13 cellular contexts compared by ENCODE assay signal in the genomic region with DNA sequence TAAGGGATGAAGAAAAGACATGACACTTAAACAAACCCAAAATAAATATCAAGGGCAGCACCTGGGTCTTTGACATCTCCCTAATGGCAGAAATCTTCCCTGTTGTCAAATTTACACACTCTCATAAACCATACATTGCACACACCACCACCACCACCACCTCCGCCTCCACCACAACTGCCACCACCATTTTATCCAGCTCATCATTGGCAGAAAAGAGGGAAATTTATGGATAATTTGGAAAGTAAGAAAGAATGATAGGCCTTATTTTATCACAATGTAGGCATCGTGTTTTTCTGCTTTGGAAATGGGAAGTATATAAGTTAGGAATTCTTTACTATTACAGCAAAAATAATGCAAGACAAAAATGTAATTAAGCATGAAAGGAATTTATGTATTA. TPM values are rescaled to one million over a fixed set of nuclear protein-coding genes. Genes with fewer than 3 reads are reported as not detected.
DNase-seq lines count a peak whose midpoint lies in the region; ATAC-seq and TF ChIP-seq lines count a peak whose summit lies in the region.
"Had no signal": no experiment of that assay in that cellular context is flagged by ENCODE, and none has a peak within 500 bp of the region (broad histone marks: within the 10 kb centered on the region; RNA-seq: fewer than 3 reads in every experiment).

No MANE protein-coding gene starts in this region.

- H3K4me2 ChIP-seq in DND-41 (ENCODE audit: insufficient read depth, low read length) = peak overlapping the region; percentile 65

- peak overlapping the region; percentile 57 to 89 (median 86) for H3K27ac Mint-ChIP-seq in CD14-positive monocyte
- H3K27ac Mint-ChIP-seq in activated T-helper 17 cell treated with anti-CD3 and anti-CD28 coated beads, Interleukin-2, amount 50 U/mL, for 72 hours = peak overlapping the region; percentile 46
- peak overlapping the region; percentile 73 to 89 for H3K27ac Mint-ChIP-seq in natural killer cell treated with Interleukin-12 subunit alpha and Interleukin-12 subunit beta and Interleukin-15 and Interleukin-18, amount 100 ng/mL, for 72 hours
- no peak overlapping the region for H3K27ac Mint-ChIP-seq in endothelial cell (ENCODE audit: unreplicated experiment)
- H3K27ac Mint-ChIP-seq: type B pancreatic cell had no signal

- intact Hi-C loops in CD14-positive monocyte (cut with micrococcal nuclease) = loop anchor here (2.0 to 10.0 kb wide), 7 partner anchors 94 to 414 kb away; partner anchors contain the start of gene RGS2 (in 2 of the 2)

- peak overlapping the region in 1 of 2 donors; percentile 77 for H3K4me3 Mint-ChIP-seq in CD14-positive monocyte
- peak overlapping the region; percentile 66 for H3K4me3 Mint-ChIP-seq in activated T-helper 17 cell treated with anti-CD3 and anti-CD28 coated beads, Interleukin-2, amount 50 U/mL, for 72 hours
- H3K4me3 Mint-ChIP-seq in natural killer cell treated with Interleukin-12 subunit alpha and Interleukin-12 subunit beta and Interleukin-15 and Interleukin-18, amount 100 ng/mL, for 72 hours = peak overlapping the region; percentile 64
- H3K4me3 Mint-ChIP-seq in endothelial cell (ENCODE audit: unreplicated experiment) = no peak overlapping the region
- H3K4me3 Mint-ChIP-seq: type B pancreatic cell had no signal

- no peaks in the 10 kb centered on the region for H3K9me3 Mint-ChIP-seq in CD14-positive monocyte
- no peaks in the 10 kb centered on the region for H3K9me3 Mint-ChIP-seq in activated T-helper 17 cell treated with anti-CD3 and anti-CD28 coated beads, Interleukin-2, amount 50 U/mL, for 72 hours
- H3K9me3 Mint-ChIP-seq in natural killer cell treated with Interleukin-12 subunit alpha and Interleukin-12 subunit beta and Interleukin-15 and Interleukin-18, amount 100 ng/mL, for 72 hours = no peaks in the 10 kb centered on the region
- no peaks in the 10 kb centered on the region for H3K9me3 Mint-ChIP-seq in endothelial cell (ENCODE audit: unreplicated experiment)
- H3K9me3 Mint-ChIP-seq: type B pancreatic cell had no signal

- H3K27ac ChIP-seq in DND-41 (ENCODE audit: low read length) = peak overlapping the region; percentile 85

- H2AFZ ChIP-seq in DND-41 (ENCODE audit: low read depth, low read length) = peak overlapping the region; percentile 70

- TF ChIP-seq CTCF in CD14-positive monocyte (IDR thresholded peaks at IDR 0.05) = no peak
- no peak for TF ChIP-seq CTCF in DND-41 (IDR thresholded peaks at IDR 0.05; ENCODE audit: borderline replicate concordance, extremely low read depth, low read length, poor library complexity, severe bottlenecking)
- no peak for TF ChIP-seq CTCF in endothelial cell (IDR thresholded peaks at IDR 0.05; ENCODE audit: unreplicated experiment)

- peak overlapping the region in 1 of 2 experiments; percentile 51; a peak in 2 of 4 replicates for H3K4me3 ChIP-seq in DND-41 (ENCODE audit: low read depth in 1 of 2, low read length in 2 of 2)

- H3K36me3 ChIP-seq in DND-41 (ENCODE audit: insufficient read depth, low read length) = no peaks in the 10 kb centered on the region

- peaks cover 37% of the 10 kb centered on the region for H3K79me2 ChIP-seq in DND-41 (ENCODE audit: insufficient read depth, low read length)

- DNase-seq in CD14-positive monocyte (ENCODE audit: low spot score) (no peak), DND-41 (no peak), NCI-H146 (lab: John Stamatoyannopoulos, UW) (no peak), endothelial cell (ENCODE audit: low spot score) (no peak)
- DNase-seq in natural killer cell treated with Interleukin-12 subunit alpha and Interleukin-12 subunit beta and Interleukin-15 and Interleukin-18, amount 100 ng/mL, for 72 hours (ENCODE audit: low spot score) = no peak
- DNase-seq: NCI-H1436, NCI-H510A treated with DMSO at 0.1 percent for 48 hours had no signal

- no peaks in the 10 kb centered on the region for H4K20me1 ChIP-seq in DND-41 (ENCODE audit: insufficient read depth, low read length)

- ATAC-seq in DND-41 (ENCODE audit: insufficient read depth, low read depth) = no peak
- ATAC-seq in activated T-helper 17 cell treated with anti-CD3 and anti-CD28 coated beads, Interleukin-2, amount 50 U/mL, for 72 hours (replicated peaks) = no peak
- no peak for ATAC-seq in natural killer cell treated with Interleukin-12 subunit alpha and Interleukin-12 subunit beta and Interleukin-15 and Interleukin-18, amount 100 ng/mL, for 72 hours
- ATAC-seq in activated CD4-positive, CD25-positive, alpha-beta regulatory T cell treated with anti-CD3 and anti-CD28 coated beads, Interleukin-2, amount 50 U/mL, for 24 hours = no peak
- ATAC-seq: HepG2 had no signal

- H3K4me1 ChIP-seq in DND-41 (ENCODE audit: insufficient read depth, low read length) = peaks cover 57% of the 10 kb centered on the region

- H3K36me3 Mint-ChIP-seq in CD14-positive monocyte = no peaks in the 10 kb centered on the region
- H3K36me3 Mint-ChIP-seq in activated T-helper 17 cell treated with anti-CD3 and anti-CD28 coated beads, Interleukin-2, amount 50 U/mL, for 72 hours (ENCODE audit: low read depth) = no peaks in the 10 kb centered on the region
- no peaks in the 10 kb centered on the region for H3K36me3 Mint-ChIP-seq in natural killer cell treated with Interleukin-12 subunit alpha and Interleukin-12 subunit beta and Interleukin-15 and Interleukin-18, amount 100 ng/mL, for 72 hours
- no peaks in the 10 kb centered on the region for H3K36me3 Mint-ChIP-seq in endothelial cell (ENCODE audit: low read depth, unreplicated experiment)
- H3K36me3 Mint-ChIP-seq: type B pancreatic cell had no signal

- H3K4me1 Mint-ChIP-seq in CD14-positive monocyte (peaks cover 18% of the 10 kb centered on the region), endothelial cell (ENCODE audit: unreplicated experiment) (no peaks in the 10 kb centered on the region)
- H3K4me1 Mint-ChIP-seq in activated T-helper 17 cell treated with anti-CD3 and anti-CD28 coated beads, Interleukin-2, amount 50 U/mL, for 72 hours = peaks cover 12% of the 10 kb centered on the region
- H3K4me1 Mint-ChIP-seq in natural killer cell treated with Interleukin-12 subunit alpha and Interleukin-12 subunit beta and Interleukin-15 and Interleukin-18, amount 100 ng/mL, for 72 hours (ENCODE audit: low read depth in 2 of 2) = peaks cover 40 to 44% of the 10 kb centered on the region in 2 donors

- H3K9me3 ChIP-seq in DND-41 (ENCODE audit: insufficient read depth, low read length, severe bottlenecking) = no peaks in the 10 kb centered on the region

- H3K27me3 ChIP-seq in DND-41 (ENCODE audit: insufficient read depth, low read length, poor library complexity) = no peaks in the 10 kb centered on the region

- H3K27me3 Mint-ChIP-seq in CD14-positive monocyte (ENCODE audit: low read depth in 3 of 3) (peaks cover 0 to 4% (median 0%) of the 10 kb centered on the region in 3 donors), endothelial cell (ENCODE audit: unreplicated experiment) (no peaks in the 10 kb centered on the region)
- H3K27me3 Mint-ChIP-seq in activated T-helper 17 cell treated with anti-CD3 and anti-CD28 coated beads, Interleukin-2, amount 50 U/mL, for 72 hours = no peaks in the 10 kb centered on the region
- no peaks in the 10 kb centered on the region for H3K27me3 Mint-ChIP-seq in natural killer cell treated with Interleukin-12 subunit alpha and Interleukin-12 subunit beta and Interleukin-15 and Interleukin-18, amount 100 ng/mL, for 72 hours
- H3K27me3 Mint-ChIP-seq: type B pancreatic cell had no signal

- H3K9ac ChIP-seq in DND-41 (ENCODE audit: low read depth, low read length) = peak overlapping the region; percentile 56

RNA-seq across cellular contexts. Expression of gene RGS13, which starts 27.3 kb away (rescaled TPM):
- polyA plus RNA-seq in CD14-positive monocyte = not detected
- total RNA-seq in activated T-helper 17 cell treated with anti-CD3 and anti-CD28 coated beads, Interleukin-2, amount 50 U/mL, for 72 hours = under 1 TPM in 1 of 2 donors, not detected in 1; 0.19 TPM
- total RNA-seq in natural killer cell treated with Interleukin-12 subunit alpha and Interleukin-12 subunit beta and Interleukin-15 and Interleukin-18, amount 100 ng/mL, for 72 hours = 1 to 10 TPM in 1 of 2 donors, under 1 TPM in 1; 0.64 to 1.1 TPM
- not detected for total RNA-seq in endothelial cell (ENCODE audit: unreplicated experiment)
- total RNA-seq: HepG2, MCF 10A, pulmonary artery endothelial cell had no signal
- polyA plus RNA-seq: HepG2 had no signal

RNA-seq across cellular contexts. Expression of gene RGS1, which starts 33.1 kb away (rescaled TPM):
- polyA plus RNA-seq in CD14-positive monocyte = 10 to 100 TPM in 1 of 2 donors, 1 to 10 TPM in 1; 2.4 to 17.7 TPM
- 100 to 1,000 TPM in 1 of 2 donors, 10 to 100 TPM in 1; 64.7 to 151 TPM for total RNA-seq in activated T-helper 17 cell treated with anti-CD3 and anti-CD28 coated beads, Interleukin-2, amount 50 U/mL, for 72 hours
- total RNA-seq in natural killer cell treated with Interleukin-12 subunit alpha and Interleukin-12 subunit beta and Interleukin-15 and Interleukin-18, amount 100 ng/mL, for 72 hours = 100 to 1,000 TPM in 1 of 2 donors, 10 to 100 TPM in 1; 67.6 to 143 TPM
- not detected for total RNA-seq in endothelial cell (ENCODE audit: unreplicated experiment)
- total RNA-seq: HepG2, MCF 10A, pulmonary artery endothelial cell had no signal
- polyA plus RNA-seq: HepG2 had no signal

Comparison
In these comparisons a context has a peak if more than half of its experiments do, and no peak if none do; other contexts are left out.
1. RNA of gene RGS1, which starts 33.1 kb away (total RNA-seq): 64.7 to 151 TPM in activated T-helper 17 cell treated with anti-CD3 and anti-CD28 coated beads, Interleukin-2, amount 50 U/mL, for 72 hours and 67.6 to 143 TPM in natural killer cell treated with Interleukin-12 subunit alpha and Interleukin-12 subunit beta and Interleukin-15 and Interleukin-18, amount 100 ng/mL, for 72 hours; not detected in endothelial cell (single experiment); every median in the first group is over 10 times any median in the second.